8 cellular contexts compared by ENCODE assay signal in the genomic region with DNA sequence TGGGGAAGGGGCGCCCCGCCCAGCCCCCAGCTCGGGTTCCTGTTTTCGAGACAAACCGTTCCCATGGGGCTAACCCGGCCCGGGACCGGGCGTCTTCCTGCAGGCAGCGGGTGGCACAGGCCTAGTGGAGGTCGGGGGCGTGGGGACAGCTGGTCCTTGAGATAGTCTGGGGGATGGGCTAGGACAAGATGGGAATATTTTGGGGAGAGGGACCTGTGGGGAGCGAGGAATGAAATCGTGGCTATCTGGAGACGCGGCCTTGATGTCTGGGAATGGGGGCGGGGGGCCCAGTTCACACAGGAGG. TPM values are rescaled to one million over a fixed set of nuclear protein-coding genes. Genes with fewer than 3 reads are reported as not detected.
DNase-seq lines count a peak whose midpoint lies in the region; TF ChIP-seq lines count a peak whose summit lies in the region.

No MANE protein-coding gene starts in this region.

- peak overlapping the region; percentile 82 for H3K4me3 Mint-ChIP-seq in activated CD4-positive, alpha-beta memory T cell treated with anti-CD3 and anti-CD28 coated beads for 36 hours
- H3K4me3 Mint-ChIP-seq in endothelial cell (ENCODE audit: unreplicated experiment) (peak overlapping the region; percentile 94), nephron progenitor cell (peak overlapping the region; percentile 82)

- H3K27ac ChIP-seq in AG04450 (ENCODE audit: low read depth, low read length) = no peak overlapping the region

- DNase-seq in AG04450 (ENCODE audit: low read depth, low spot score) = no peak
- DNase-seq in KBM-7 = peak; percentile 90
- peak; percentile 80 for DNase-seq in activated CD4-positive, alpha-beta memory T cell treated with anti-CD3 and anti-CD28 coated beads for 36 hours
- DNase-seq in endothelial cell (ENCODE audit: low spot score) = peak; percentile 76
- peak; percentile 63 for DNase-seq in nephron progenitor cell
- peak; percentile 83 for DNase-seq in ureter (ENCODE audit: low spot score)
- no peak for DNase-seq in NCI-H1092 treated with DMSO at 0.1 percent for 48 hours (lab: John Stamatoyannopoulos, UW)
- no peak for DNase-seq in glomerular visceral epithelial cell (ENCODE audit: extremely low spot score)

- TF ChIP-seq CTCF in AG04450 (IDR thresholded peaks at IDR 0.05; ENCODE audit: low read depth, low read length) = no peak
- TF ChIP-seq CTCF in endothelial cell (IDR thresholded peaks at IDR 0.05; ENCODE audit: unreplicated experiment) = no peak
- no peak for TF ChIP-seq CTCF in nephron progenitor cell (IDR thresholded peaks at IDR 0.05)

- CTCF ChIA-PET in AG04450 (lab: Charles Lee) = interaction anchor here (0.6 kb wide), 1 partner anchor 15 kb away, joined by 3 read pairs; no protein-coding TSS in a partner anchor
- CTCF ChIA-PET in activated CD4-positive, alpha-beta memory T cell treated with anti-CD3 and anti-CD28 coated beads for 36 hours (lab: Charles Lee) = interaction anchor here (1.2 to 3.6 kb wide), 3 partner anchors 11 to 66 kb away, joined by 3 to 20 read pairs (median 4); a partner anchor contains a TSS

- H3K4me3 ChIP-seq in AG04450 (ENCODE audit: low read depth, low read length) = peak overlapping the region; percentile 8; the same call in 1 of the 2 replicates

- peaks cover 8% of the 10 kb centered on the region for H3K27me3 Mint-ChIP-seq in activated CD4-positive, alpha-beta memory T cell treated with anti-CD3 and anti-CD28 coated beads for 36 hours
- peaks cover 14% of the 10 kb centered on the region for H3K27me3 Mint-ChIP-seq in endothelial cell (ENCODE audit: unreplicated experiment)
- H3K27me3 Mint-ChIP-seq in nephron progenitor cell (ENCODE audit: low read depth, poor library complexity) = peaks cover 72% of the 10 kb centered on the region

- in situ Hi-C loops in KBM-7 (cut with MboI; ENCODE audit: low pct_unique_long_range_greater_than_20kb, low sequenced_read_pairs) = no loop called here

- H3K9me3 Mint-ChIP-seq in activated CD4-positive, alpha-beta memory T cell treated with anti-CD3 and anti-CD28 coated beads for 36 hours = no peaks in the 10 kb centered on the region
- H3K9me3 Mint-ChIP-seq in endothelial cell (ENCODE audit: unreplicated experiment) (no peaks in the 10 kb centered on the region), nephron progenitor cell (no peaks in the 10 kb centered on the region)

- intact Hi-C loops in activated CD4-positive, alpha-beta memory T cell treated with anti-CD3 and anti-CD28 coated beads for 36 hours (cut with micrococcal nuclease) = loop anchor here (2.0 to 10.0 kb wide), 2 partner anchors 18 to 370 kb away; a partner anchor contains a TSS

- H3K36me3 Mint-ChIP-seq in activated CD4-positive, alpha-beta memory T cell treated with anti-CD3 and anti-CD28 coated beads for 36 hours = peaks cover 1% of the 10 kb centered on the region
- H3K36me3 Mint-ChIP-seq in endothelial cell (ENCODE audit: low read depth, unreplicated experiment) = peaks cover 10% of the 10 kb centered on the region
- peaks cover 9% of the 10 kb centered on the region for H3K36me3 Mint-ChIP-seq in nephron progenitor cell (ENCODE audit: low read depth)

- H3K4me1 Mint-ChIP-seq in activated CD4-positive, alpha-beta memory T cell treated with anti-CD3 and anti-CD28 coated beads for 36 hours (ENCODE audit: low read depth) = peaks cover 24% of the 10 kb centered on the region
- peaks cover 21% of the 10 kb centered on the region for H3K4me1 Mint-ChIP-seq in endothelial cell (ENCODE audit: unreplicated experiment)
- peaks cover 18% of the 10 kb centered on the region for H3K4me1 Mint-ChIP-seq in nephron progenitor cell

- POLR2A ChIA-PET in AG04450 (lab: Yijun Ruan, JAX) = interaction anchor here (0.7 kb wide), 1 partner anchor 51 kb away, joined by 6 read pairs; no protein-coding TSS in a partner anchor
- POLR2A ChIA-PET in activated CD4-positive, alpha-beta memory T cell treated with anti-CD3 and anti-CD28 coated beads for 36 hours (lab: Charles Lee) = interaction anchor here (1.3 to 1.7 kb wide), 2 partner anchors 12 to 15 kb away, joined by 6 read pairs; a partner anchor contains a TSS

- peaks cover 60% of the 10 kb centered on the region for H3K27me3 ChIP-seq in AG04450 (ENCODE audit: control insufficient read depth, insufficient read depth, low read length)

- peak overlapping the region; percentile 70 for H3K27ac Mint-ChIP-seq in activated CD4-positive, alpha-beta memory T cell treated with anti-CD3 and anti-CD28 coated beads for 36 hours
- H3K27ac Mint-ChIP-seq in endothelial cell (ENCODE audit: unreplicated experiment) (peak overlapping the region; percentile 97), nephron progenitor cell (no peak overlapping the region)

- peaks cover 4% of the 10 kb centered on the region; the same call in 1 of the 2 replicates for H3K9me3 ChIP-seq in AG04450 (ENCODE audit: control insufficient read depth, insufficient read depth, low read length)

RNA-seq across cellular contexts. Expression of a gene that starts 1.2 kb away (rescaled TPM):
- polyA plus RNA-seq in AG04450 (2011; rRNA removed) = 0.16 and 0.43 TPM in 2 replicates
- 0.48 and 0.78 TPM in 2 replicates for polyA minus RNA-seq in AG04450 (2011; rRNA and poly(A)+ RNA removed)
- 1 to 10 TPM; 7.5 to 8.2 TPM for total RNA-seq in activated CD4-positive, alpha-beta memory T cell treated with anti-CD3 and anti-CD28 coated beads for 36 hours
- 139 TPM for total RNA-seq in endothelial cell (ENCODE audit: unreplicated experiment)
- 23.3 TPM for total RNA-seq in ureter

RNA-seq across cellular contexts. Expression of a gene that starts 14.6 kb away (rescaled TPM):
- polyA plus RNA-seq in AG04450 (2011; rRNA removed) = 0.14 and 0.20 TPM in 2 replicates
- 1.1 TPM in 2 replicates for polyA minus RNA-seq in AG04450 (2011; rRNA and poly(A)+ RNA removed)
- total RNA-seq in activated CD4-positive, alpha-beta memory T cell treated with anti-CD3 and anti-CD28 coated beads for 36 hours = 1 to 10 TPM in 1 of 2 experiments, under 1 TPM in 1; 0.94 to 1.6 TPM
- total RNA-seq in endothelial cell (ENCODE audit: unreplicated experiment) (0.26 TPM), ureter (11.4 TPM)

RNA-seq across cellular contexts. Expression of a gene that starts 22.2 kb away (rescaled TPM):
- polyA plus RNA-seq in AG04450 (2011; rRNA removed) = not detected in 2 replicates
- 0.17 and 0.51 TPM in 2 replicates for polyA minus RNA-seq in AG04450 (2011; rRNA and poly(A)+ RNA removed)
- under 1 TPM; 0.31 to 0.41 TPM for total RNA-seq in activated CD4-positive, alpha-beta memory T cell treated with anti-CD3 and anti-CD28 coated beads for 36 hours
- 11.5 TPM for total RNA-seq in endothelial cell (ENCODE audit: unreplicated experiment)
- total RNA-seq in ureter = 11.6 TPM

RNA-seq across cellular contexts. Expression of a gene that starts 33.2 kb away (rescaled TPM):
- 55.9 and 56.8 TPM in 2 replicates for polyA plus RNA-seq in AG04450 (2011; rRNA removed)
- polyA minus RNA-seq in AG04450 (2011; rRNA and poly(A)+ RNA removed) = 69.1 and 81.7 TPM in 2 replicates
- 100 to 1,000 TPM; 323 to 328 TPM for total RNA-seq in activated CD4-positive, alpha-beta memory T cell treated with anti-CD3 and anti-CD28 coated beads for 36 hours
- total RNA-seq in endothelial cell (ENCODE audit: unreplicated experiment) (322 TPM), ureter (391 TPM)

RNA-seq across cellular contexts. Expression of a gene that starts 57.8 kb away (rescaled TPM):
- 9.9 and 14.1 TPM in 2 replicates for polyA plus RNA-seq in AG04450 (2011; rRNA removed)
- polyA minus RNA-seq in AG04450 (2011; rRNA and poly(A)+ RNA removed) = 12.5 and 15.4 TPM in 2 replicates
- 10 to 100 TPM; 83.3 to 85.8 TPM for total RNA-seq in activated CD4-positive, alpha-beta memory T cell treated with anti-CD3 and anti-CD28 coated beads for 36 hours
- total RNA-seq in endothelial cell (ENCODE audit: unreplicated experiment) (202 TPM), ureter (14.0 TPM)

Comparison
In these comparisons a context has a peak if more than half of its experiments do, and no peak if none do; other contexts are left out.
1. DNase-seq: peak in KBM-7 (single experiment), activated CD4-positive, alpha-beta memory T cell treated with anti-CD3 and anti-CD28 coated beads for 36 hours (single experiment), endothelial cell (single experiment), nephron progenitor cell (single experiment) and ureter (single experiment); none in AG04450 (single experiment), NCI-H1092 treated with DMSO at 0.1 percent for 48 hours (single experiment) and glomerular visceral epithelial cell (single experiment).
2. Peak in every context shown above with its lines, with median percentiles within 50 percentile points of each other: H3K4me3 Mint-ChIP-seq.